ENCODE assay signal across 32 cellular contexts in the genomic region with DNA sequence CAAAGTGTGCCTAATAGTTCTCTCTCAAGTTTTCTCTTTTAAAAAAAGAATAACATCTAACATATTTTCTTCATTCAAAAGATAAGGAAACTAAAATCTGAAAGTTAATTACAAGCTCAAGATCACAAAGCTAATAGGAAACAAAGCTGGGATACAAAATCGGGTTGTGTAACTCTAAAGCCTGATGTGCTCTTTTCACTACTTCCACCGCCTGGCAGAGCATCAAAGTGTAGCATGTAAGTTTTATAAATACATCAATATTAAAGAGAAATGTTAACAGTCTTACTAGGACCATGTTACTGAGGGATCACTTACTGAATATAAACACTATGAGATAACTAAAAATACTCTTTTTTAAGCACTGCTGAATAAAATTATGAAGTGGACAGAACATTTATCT.
"Had no signal": no experiment of that assay in that cellular context is flagged by ENCODE, and none has a peak within 500 bp of the region (broad histone marks: within the 10 kb centered on the region; RNA-seq: fewer than 3 reads in every experiment).

No MANE protein-coding gene starts in this region.

- H3K36me3 ChIP-seq: adrenal gland, cardiac muscle cell, esophagus squamous epithelium, pancreas, right atrium auricular region, uterus, WERI-Rb-1 had no signal

- H3K27ac ChIP-seq: adrenal gland, cardiac muscle cell, esophagus squamous epithelium, hepatocyte, pancreas, right atrium auricular region, uterus, WERI-Rb-1 had no signal

- H3K4me1 ChIP-seq: uterus had no signal

- H3K9me3 Mint-ChIP-seq: naive thymus-derived CD8-positive, alpha-beta T cell; neural crest cell; stimulated activated memory B cell treated with anti-CD40 and anti-IgM and Interleukin-4, amounts not matched to agents 10 μg/mL and 1 μg/mL and 100 μg/mL, for 72 hours; stimulated activated naive CD8-positive, alpha-beta T cell treated with anti-CD3 and anti-CD28 coated beads, Interleukin-15, amount 100 ng/mL, for 72 hours; T-helper 1 cell treated with Interleukin-12 subunit alpha and Interleukin-12 subunit beta and Interleukin-4 antibody, amounts not matched to agents 30 μg/mL and 1 μg/mL, for 36 hours; type B pancreatic cell had no signal

- H2AFZ ChIP-seq: hepatocyte had no signal

- H3K27me3 ChIP-seq: adrenal gland, cardiac muscle cell, esophagus squamous epithelium, hepatocyte, pancreas, right atrium auricular region, uterus had no signal

- FAIRE-seq: frontal cortex, pancreas had no signal

- DNase-seq: activated CD4-positive, alpha-beta T cell treated with anti-CD3 and anti-CD28 coated beads for 48 hours; activated CD4-positive, alpha-beta T cell treated with anti-CD3 and anti-CD28 coated beads, Interleukin-2, amount 50 U/mL, for 48 hours; activated CD8-positive, alpha-beta memory T cell treated with anti-CD3 and anti-CD28 coated beads for 24 hours; activated effector memory CD4-positive, alpha-beta T cell treated with Interleukin-2 at 50 U/mL for 16 hours; activated naive CD4-positive, alpha-beta T cell treated with Interleukin-2 at 50 U/mL for 16 hours; adrenal gland; aorta; esophagus squamous epithelium; glutamatergic neuron; naive thymus-derived CD8-positive, alpha-beta T cell; nucleus accumbens; pancreas; stimulated activated CD4-positive, alpha-beta T cell treated with anti-CD3 and anti-CD28 coated beads, Interleukin-1b, Interleukin-23, amount 100 ng/mL, for 48 hours; stimulated activated CD4-positive, alpha-beta T cell treated with anti-CD3 and anti-CD28 coated beads, Interleukin-4, amount 100 ng/mL, for 4 hours; stimulated activated CD8-positive, alpha-beta memory T cell treated with anti-CD3 and anti-CD28 coated beads, Interleukin-4, amount 100 ng/mL, for 48 hours; stimulated activated naive CD8-positive, alpha-beta T cell treated with anti-CD3 and anti-CD28 coated beads, Interleukin-15, amount 100 ng/mL, for 72 hours; substantia nigra; T-helper 9 cell; uterus; WERI-Rb-1 had no signal

- H3K4me3 ChIP-seq: adrenal gland, cardiac muscle cell, esophagus squamous epithelium, hepatocyte, pancreas, right atrium auricular region, smooth muscle cell, uterus had no signal

- H3K27ac Mint-ChIP-seq: activated naive CD8-positive, alpha-beta T cell; stimulated activated memory B cell treated with anti-CD40 and anti-IgM and Interleukin-4, amounts not matched to agents 10 μg/mL and 1 μg/mL and 100 μg/mL, for 72 hours; stimulated activated naive CD8-positive, alpha-beta T cell treated with anti-CD3 and anti-CD28 coated beads, Interleukin-15, amount 100 ng/mL, for 72 hours; T-helper 1 cell treated with Interleukin-12 subunit alpha and Interleukin-12 subunit beta and Interleukin-4 antibody, amounts not matched to agents 30 μg/mL and 1 μg/mL, for 36 hours; type B pancreatic cell had no signal

- H3K27me3 Mint-ChIP-seq: activated naive CD8-positive, alpha-beta T cell; brain; naive thymus-derived CD8-positive, alpha-beta T cell; stimulated activated memory B cell treated with anti-CD40 and anti-IgM and Interleukin-4, amounts not matched to agents 10 μg/mL and 1 μg/mL and 100 μg/mL, for 72 hours; stimulated activated naive CD8-positive, alpha-beta T cell treated with anti-CD3 and anti-CD28 coated beads, Interleukin-15, amount 100 ng/mL, for 72 hours; type B pancreatic cell had no signal

- H3K4me2 ChIP-seq: hepatocyte, smooth muscle cell had no signal

- H3K9me3 ChIP-seq: adrenal gland, esophagus squamous epithelium, pancreas, right atrium auricular region, uterus had no signal

- ATAC-seq: activated CD4-positive, CD25-positive, alpha-beta regulatory T cell treated with anti-CD3 and anti-CD28 coated beads, Interleukin-2, amount 50 U/mL, for 24 hours; naive thymus-derived CD8-positive, alpha-beta T cell; pancreas; stimulated activated memory B cell treated with anti-CD40 and anti-IgM and Interleukin-4, amounts not matched to agents 10 μg/mL and 1 μg/mL and 100 μg/mL, for 72 hours; stimulated activated naive CD8-positive, alpha-beta T cell treated with anti-CD3 and anti-CD28 coated beads, Interleukin-15, amount 100 ng/mL, for 72 hours had no signal

- H3K4me3 Mint-ChIP-seq: activated naive CD8-positive, alpha-beta T cell; brain; naive thymus-derived CD8-positive, alpha-beta T cell; neural crest cell; stimulated activated memory B cell treated with anti-CD40 and anti-IgM and Interleukin-4, amounts not matched to agents 10 μg/mL and 1 μg/mL and 100 μg/mL, for 72 hours; stimulated activated naive CD8-positive, alpha-beta T cell treated with anti-CD3 and anti-CD28 coated beads, Interleukin-15, amount 100 ng/mL, for 72 hours; T-helper 1 cell treated with Interleukin-12 subunit alpha and Interleukin-12 subunit beta and Interleukin-4 antibody, amounts not matched to agents 30 μg/mL and 1 μg/mL, for 36 hours; type B pancreatic cell had no signal
